Comparison of ENCODE assay signal across 13 cellular contexts in the genomic region with DNA sequence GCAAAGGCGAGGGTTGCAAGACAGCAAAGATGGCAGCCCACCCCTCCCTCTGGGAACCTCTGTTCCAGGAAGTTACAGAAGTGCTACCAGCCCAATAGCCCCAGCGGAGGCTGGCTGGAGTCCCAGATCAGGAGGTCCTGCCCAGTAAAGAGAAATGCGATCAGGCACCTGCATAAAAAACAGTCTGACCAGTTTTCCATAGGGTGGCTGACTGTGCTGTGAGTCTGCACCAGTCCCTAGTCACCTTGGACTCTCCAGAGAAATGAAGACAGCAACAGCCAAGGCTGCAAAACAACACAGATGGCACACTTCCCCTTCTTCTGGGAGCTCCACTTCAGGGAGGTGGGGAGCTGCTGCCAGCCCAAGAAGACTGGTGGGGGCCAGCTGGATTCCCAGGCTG.
"Had no signal": no experiment of that assay in that cellular context is flagged by ENCODE, and none has a peak within 500 bp of the region (broad histone marks: within the 10 kb centered on the region; RNA-seq: fewer than 3 reads in every experiment).

No MANE protein-coding gene starts in this region.

- H3K9me3 ChIP-seq: gastrocnemius medialis, thoracic aorta had no signal

- H3K4me3 ChIP-seq: gastrocnemius medialis, lung, stomach, thoracic aorta had no signal

- H3K27ac ChIP-seq: gastrocnemius medialis, stomach, thoracic aorta had no signal

- H3K36me3 ChIP-seq: gastrocnemius medialis, stomach, thoracic aorta had no signal

- H3K27me3 ChIP-seq: gastrocnemius medialis had no signal

- DNase-seq: activated CD4-positive, alpha-beta T cell treated with anti-CD3 and anti-CD28 coated beads, Interleukin-2, amount 10 ng/mL, durations not matched to agents 7 days and 5 days; activated CD4-positive, CD25-positive, alpha-beta regulatory T cell; activated CD8-positive, alpha-beta memory T cell treated with anti-CD3 and anti-CD28 coated beads for 24 hours; activated T-cell treated with anti-CD3 and anti-CD28 coated beads for 4 hours; central memory CD4-positive, alpha-beta T cell; cortex of kidney; effector memory CD4-positive, alpha-beta T cell; gastrocnemius medialis; kidney; stimulated activated CD4-positive, alpha-beta T cell treated with anti-CD3 and anti-CD28 coated beads, Interleukin-15, amount 100 ng/mL, for 24 hours; stomach had no signal

- ATAC-seq: gastrocnemius medialis had no signal

- H3K4me1 ChIP-seq: gastrocnemius medialis, stomach had no signal
